ENCODE assay signal across 10 cellular contexts in the genomic region with DNA sequence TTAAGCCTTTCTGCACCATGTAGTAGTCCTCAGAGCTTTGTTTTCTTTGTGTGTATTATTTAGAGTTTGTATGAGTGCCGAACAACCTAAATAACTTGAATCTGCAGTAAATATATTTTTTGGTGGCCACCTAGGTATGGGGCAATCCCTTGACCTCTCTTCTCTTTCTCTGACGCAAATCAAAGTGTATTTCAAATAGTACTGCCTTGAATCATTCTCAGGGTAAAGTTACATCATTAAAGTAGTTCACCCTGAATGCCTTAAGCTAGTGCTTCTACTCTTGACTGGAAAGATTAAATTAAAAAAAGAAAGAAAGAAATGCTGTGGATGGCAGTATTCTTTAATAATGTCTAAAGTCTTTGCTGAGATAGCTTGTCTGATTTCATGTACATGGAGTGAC.
"Had no signal": no experiment of that assay in that cellular context is flagged by ENCODE, and none has a peak within 500 bp of the region (broad histone marks: within the 10 kb centered on the region; RNA-seq: fewer than 3 reads in every experiment).

No MANE protein-coding gene starts in this region.

- H3K4me3 Mint-ChIP-seq: naive thymus-derived CD8-positive, alpha-beta T cell; stimulated activated effector memory CD8-positive, alpha-beta T cell treated with anti-CD3 and anti-CD28 coated beads, Interleukin-12 subunit alpha, Interleukin-12 subunit beta, amount 100 ng/mL, for 72 hours had no signal

- H3K27me3 Mint-ChIP-seq: naive thymus-derived CD8-positive, alpha-beta T cell had no signal

- H3K9me3 ChIP-seq: thyroid gland had no signal

- DNase-seq: activated naive CD4-positive, alpha-beta T cell treated with Interleukin-2 at 50 U/mL for 16 hours; aorta; hippocampal formation; left ventricle myocardium inferior; naive thymus-derived CD8-positive, alpha-beta T cell; T1000; thyroid gland had no signal

- H3K27ac Mint-ChIP-seq: naive thymus-derived CD8-positive, alpha-beta T cell; stimulated activated effector memory CD8-positive, alpha-beta T cell treated with anti-CD3 and anti-CD28 coated beads, Interleukin-12 subunit alpha, Interleukin-12 subunit beta, amount 100 ng/mL, for 72 hours had no signal

- H3K27me3 ChIP-seq: thyroid gland had no signal

- H3K36me3 ChIP-seq: left ventricle myocardium inferior, thyroid gland had no signal

- H3K79me2 ChIP-seq: parathyroid adenoma had no signal

- H3K4me1 ChIP-seq: left ventricle myocardium inferior, parathyroid adenoma, thyroid gland had no signal

- H2AFZ ChIP-seq: parathyroid adenoma had no signal

- H3K4me3 ChIP-seq: left ventricle myocardium inferior, thyroid gland had no signal

- H3K36me3 Mint-ChIP-seq: naive thymus-derived CD8-positive, alpha-beta T cell; stimulated activated effector memory CD8-positive, alpha-beta T cell treated with anti-CD3 and anti-CD28 coated beads, Interleukin-12 subunit alpha, Interleukin-12 subunit beta, amount 100 ng/mL, for 72 hours had no signal

- H3K27ac ChIP-seq: left ventricle myocardium inferior, parathyroid adenoma, thyroid gland had no signal

- H3K4me1 Mint-ChIP-seq: naive thymus-derived CD8-positive, alpha-beta T cell; stimulated activated effector memory CD8-positive, alpha-beta T cell treated with anti-CD3 and anti-CD28 coated beads, Interleukin-12 subunit alpha, Interleukin-12 subunit beta, amount 100 ng/mL, for 72 hours had no signal

- ATAC-seq: activated CD4-positive, CD25-positive, alpha-beta regulatory T cell treated with anti-CD3 and anti-CD28 coated beads, Interleukin-2, amount 50 U/mL, for 24 hours; naive thymus-derived CD8-positive, alpha-beta T cell; stimulated activated effector memory CD8-positive, alpha-beta T cell treated with anti-CD3 and anti-CD28 coated beads, Interleukin-12 subunit alpha, Interleukin-12 subunit beta, amount 100 ng/mL, for 72 hours had no signal
